1 cellular context compared by ENCODE assay signal in the genomic region with DNA sequence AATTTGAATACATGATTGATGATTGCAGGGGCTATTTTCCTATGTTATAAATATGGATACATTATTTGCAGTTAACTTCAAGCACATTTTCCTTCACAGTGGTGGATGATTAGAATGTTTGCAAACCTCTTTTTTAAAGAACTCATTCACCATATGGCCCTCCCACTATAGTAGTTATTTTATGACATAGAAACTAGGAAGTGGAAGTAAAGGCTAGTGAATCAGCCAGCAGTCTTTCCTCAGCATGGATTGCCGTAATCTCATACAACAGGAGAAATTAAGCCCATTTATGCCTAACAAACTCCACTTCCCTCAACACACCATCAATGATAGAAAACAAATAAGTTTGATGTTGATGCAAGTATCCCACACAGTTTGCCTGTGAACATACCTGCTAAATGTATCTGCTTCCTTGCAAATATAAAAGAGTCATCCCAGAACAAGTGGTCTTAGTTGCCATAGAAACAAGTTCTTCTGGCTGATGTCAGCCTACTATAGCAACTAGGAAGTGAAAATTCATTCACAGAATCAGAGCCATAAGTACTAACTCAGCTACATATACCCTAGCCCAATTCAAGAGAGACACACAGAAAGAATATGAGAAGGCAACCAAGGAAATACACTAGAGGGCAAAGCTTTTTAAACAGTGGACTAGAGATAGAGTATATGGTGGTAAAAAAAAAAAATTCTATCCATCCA.
TF ChIP-seq lines count a peak whose summit lies in the region.

No MANE protein-coding gene starts in this region.

TF ChIP-seq in HepG2, 621 proteins besides CTCF, POLR2A, EP300 and RAD21 (continued from another document):
- TF ChIP-seq KIAA2018 (CRISPR knock-in tag; IDR thresholded peaks at IDR 0.05; ENCODE audit: borderline replicate concordance) (no peak), SKIL (CRISPR knock-in tag; IDR thresholded peaks at IDR 0.05; ENCODE audit: borderline replicate concordance) (no peak), TIGD3 (CRISPR knock-in tag; IDR thresholded peaks at IDR 0.05; ENCODE audit: borderline replicate concordance) (no peak), SRSF1 (optimal IDR thresholded peaks at IDR 0.05; ENCODE audit: low read depth, low read length) (no peak), ERF (CRISPR knock-in tag; IDR thresholded peaks at IDR 0.05) (no peak), RXRA (CRISPR knock-in tag; IDR thresholded peaks at IDR 0.05) (no peak), KLF13 (CRISPR knock-in tag; IDR thresholded peaks at IDR 0.05) (no peak), ZNF256 (CRISPR knock-in tag; conservative IDR thresholded peaks at IDR 0.05) (no peak), SRF (IDR thresholded peaks at IDR 0.05; ENCODE audit: low read depth, low read length) (no peak), AKAP8 (CRISPR knock-in tag; IDR thresholded peaks at IDR 0.05) (no peak), YEATS2 (CRISPR knock-in tag; IDR thresholded peaks at IDR 0.05; ENCODE audit: borderline replicate concordance) (no peak)
- TF ChIP-seq, protein P1, sequence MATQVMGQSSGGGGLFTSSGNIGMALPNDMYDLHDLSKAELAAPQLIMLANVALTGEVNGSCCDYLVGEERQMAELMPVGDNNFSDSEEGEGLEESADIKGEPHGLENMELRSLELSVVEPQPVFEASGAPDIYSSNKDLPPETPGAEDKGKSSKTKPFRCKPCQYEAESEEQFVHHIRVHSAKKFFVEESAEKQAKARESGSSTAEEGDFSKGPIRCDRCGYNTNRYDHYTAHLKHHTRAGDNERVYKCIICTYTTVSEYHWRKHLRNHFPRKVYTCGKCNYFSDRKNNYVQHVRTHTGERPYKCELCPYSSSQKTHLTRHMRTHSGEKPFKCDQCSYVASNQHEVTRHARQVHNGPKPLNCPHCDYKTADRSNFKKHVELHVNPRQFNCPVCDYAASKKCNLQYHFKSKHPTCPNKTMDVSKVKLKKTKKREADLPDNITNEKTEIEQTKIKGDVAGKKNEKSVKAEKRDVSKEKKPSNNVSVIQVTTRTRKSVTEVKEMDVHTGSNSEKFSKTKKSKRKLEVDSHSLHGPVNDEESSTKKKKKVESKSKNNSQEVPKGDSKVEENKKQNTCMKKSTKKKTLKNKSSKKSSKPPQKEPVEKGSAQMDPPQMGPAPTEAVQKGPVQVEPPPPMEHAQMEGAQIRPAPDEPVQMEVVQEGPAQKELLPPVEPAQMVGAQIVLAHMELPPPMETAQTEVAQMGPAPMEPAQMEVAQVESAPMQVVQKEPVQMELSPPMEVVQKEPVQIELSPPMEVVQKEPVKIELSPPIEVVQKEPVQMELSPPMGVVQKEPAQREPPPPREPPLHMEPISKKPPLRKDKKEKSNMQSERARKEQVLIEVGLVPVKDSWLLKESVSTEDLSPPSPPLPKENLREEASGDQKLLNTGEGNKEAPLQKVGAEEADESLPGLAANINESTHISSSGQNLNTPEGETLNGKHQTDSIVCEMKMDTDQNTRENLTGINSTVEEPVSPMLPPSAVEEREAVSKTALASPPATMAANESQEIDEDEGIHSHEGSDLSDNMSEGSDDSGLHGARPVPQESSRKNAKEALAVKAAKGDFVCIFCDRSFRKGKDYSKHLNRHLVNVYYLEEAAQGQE (IDR thresholded peaks at IDR 0.05; ENCODE audit: borderline replicate concordance in 1 of 2, low read depth in 1 of 2, low read length in 2 of 2) = no peak
TF ChIP-seq in HepG2: peak in this region for 0.
